ENCODE assay signal across 10 cellular contexts in the genomic region with DNA sequence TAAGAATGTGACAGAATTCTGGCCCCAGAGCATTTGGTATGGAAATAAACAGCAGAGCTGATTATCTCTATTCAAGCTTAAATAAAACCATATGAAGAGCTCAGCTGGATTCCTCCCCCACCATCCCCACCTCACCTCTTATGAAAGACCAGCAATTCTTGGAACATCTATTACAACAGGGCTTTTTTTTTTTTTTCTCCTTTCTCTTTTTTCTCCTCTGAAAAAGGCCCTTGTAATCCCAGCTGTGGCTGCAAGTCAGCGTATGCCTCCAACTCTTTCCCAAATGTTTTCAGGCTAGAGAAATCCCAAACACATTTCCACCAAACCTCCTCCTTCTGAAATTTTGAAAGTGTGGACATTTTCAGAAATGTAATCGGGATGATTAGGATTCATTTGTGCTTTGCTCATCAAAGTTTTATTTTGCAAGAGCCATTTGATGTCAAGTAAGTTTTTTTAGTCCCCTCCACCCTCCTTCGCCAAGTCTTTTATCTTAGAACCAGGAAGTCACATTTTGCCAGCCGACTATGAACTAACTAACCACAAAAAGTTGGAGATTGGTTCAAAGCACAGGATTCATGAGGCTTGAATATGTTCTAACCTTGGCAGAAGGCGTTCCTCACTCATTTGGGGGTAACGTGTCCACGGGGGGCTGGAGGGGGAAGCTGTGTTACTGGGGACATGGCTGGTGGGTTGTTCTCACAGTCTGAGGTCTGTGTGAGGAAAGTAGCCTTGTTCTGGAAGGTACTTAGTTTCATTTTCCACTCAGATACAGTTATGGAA.
DNase-seq lines count a peak whose midpoint lies in the region; TF ChIP-seq lines count a peak whose summit lies in the region.
"Had no signal": no experiment of that assay in that cellular context is flagged by ENCODE, and none has a peak within 500 bp of the region (broad histone marks: within the 10 kb centered on the region; RNA-seq: fewer than 3 reads in every experiment).

No MANE protein-coding gene starts in this region.

- intact Hi-C loops in ovary (cut with DNase I) = loop anchor here in 2 of 4 donors (2.0 to 5.0 kb wide), 2 partner anchors 142 to 144 kb away; partner anchors contain the start of gene PDZRN3 (in 2 of the 2)

- peaks cover 2% of the 10 kb centered on the region for H3K4me1 ChIP-seq in ovary (ENCODE audit: insufficient read depth)

- no peaks in the 10 kb centered on the region for H3K9me3 ChIP-seq in SK-N-MC (ENCODE audit: low read depth, low read length)
- H3K9me3 ChIP-seq in ovary = no peaks in the 10 kb centered on the region

- H3K27ac ChIP-seq in SK-N-MC = peak overlapping the region; percentile 99
- peak overlapping the region; percentile 70 for H3K27ac ChIP-seq in ovary

- POLR2A ChIA-PET in BJ (lab: Charles Lee) = interaction anchor here (0.6 kb wide), 3 partner anchors 102 to 765 kb away, joined by 3 to 4 read pairs (median 3); no protein-coding TSS in a partner anchor

- peak overlapping the region; percentile 80 for H3K9ac ChIP-seq in SK-N-MC (ENCODE audit: insufficient read length)

- no peaks in the 10 kb centered on the region for H3K36me3 ChIP-seq in BJ (ENCODE audit: control insufficient read depth, insufficient read depth, low read length)
- H3K36me3 ChIP-seq in SK-N-MC (ENCODE audit: insufficient read depth, low read length) = no peaks in the 10 kb centered on the region
- H3K36me3 ChIP-seq in ovary = no peaks in the 10 kb centered on the region

- peak overlapping the region; percentile 30 for H3K4me3 ChIP-seq in BJ (ENCODE audit: low read depth, low read length)
- H3K4me3 ChIP-seq in SK-N-MC = peak overlapping the region; percentile 71
- peak overlapping the region; percentile 34 for H3K4me3 ChIP-seq in fibroblast of mammary gland (ENCODE audit: control insufficient read depth, low read depth, low read length)
- peak overlapping the region; percentile 21 for H3K4me3 ChIP-seq in ovary

- DNase-seq in BJ (ENCODE audit: low read depth) = peak; percentile 82
- peak; percentile 80 for DNase-seq in SK-N-MC (ENCODE audit: low read depth, low spot score)
- peak; percentile 92 for DNase-seq in fibroblast of mammary gland (ENCODE audit: low read depth)
- DNase-seq in ovary = peak in 3 of 5 donors; percentile 32 to 55 (median 51)
- DNase-seq in NCI-H2227 treated with DMSO at 0.1 percent for 48 hours (lab: John Stamatoyannopoulos, UW) = no peak
- DNase-seq in stimulated activated CD4-positive, alpha-beta T cell treated with anti-CD3 and anti-CD28 coated beads, Interleukin-12 subunit alpha, Interleukin-12 subunit beta, amount 100 ng/mL, for 4 hours = no peak
- DNase-seq in mesenteric fat pad (ENCODE audit: low spot score) = no peak
- no peak for DNase-seq in RKO (ENCODE audit: low spot score)
- DNase-seq: activated CD4-positive, alpha-beta T cell treated with anti-CD3 and anti-CD28 coated beads, Interleukin-2, amount 50 U/mL, for 48 hours; NK-92 treated with Interleukin-12 subunit alpha and Interleukin-12 subunit beta, amount 100 ng/mL, for 24 hours had no signal

- H3K27me3 ChIP-seq in BJ (ENCODE audit: control insufficient read depth, insufficient read depth, low read length) (no peaks in the 10 kb centered on the region), ovary (no peaks in the 10 kb centered on the region)

- TF ChIP-seq CTCF in BJ (IDR thresholded peaks at IDR 0.05; ENCODE audit: insufficient read depth, low read depth, low read length) (no peak), fibroblast of mammary gland (conservative IDR thresholded peaks at IDR 0.05; ENCODE audit: control insufficient read depth, insufficient read depth, low read depth, low read length) (no peak), ovary (IDR thresholded peaks at IDR 0.05) (no peak)

- CTCF ChIA-PET in BJ (lab: Yijun Ruan, JAX) = interaction anchor here (0.6 to 2.0 kb wide), 11 partner anchors 14 to 1235 kb away, joined by 3 to 11 read pairs (median 3); partner anchors contain the start of gene PDZRN3

- WGBS in ovary, 3 donors = 4 to 5% (median 5%) methylated on average over 7 of the region's 7 CpGs

- TF ChIP-seq POLR2A in ovary (IDR thresholded peaks at IDR 0.05) = no peak

- TF ChIP-seq EP300 in ovary (IDR thresholded peaks at IDR 0.05) = no peak

Comparison
In these comparisons a context has a peak if more than half of its experiments do, and no peak if none do; other contexts are left out.
1. DNase-seq: peak in BJ (single experiment), SK-N-MC (single experiment), fibroblast of mammary gland (single experiment) and ovary (3 of 5); none in NCI-H2227 treated with DMSO at 0.1 percent for 48 hours (single experiment), stimulated activated CD4-positive, alpha-beta T cell treated with anti-CD3 and anti-CD28 coated beads, Interleukin-12 subunit alpha, Interleukin-12 subunit beta, amount 100 ng/mL, for 4 hours (single experiment), mesenteric fat pad (single experiment) and RKO (single experiment).
2. H3K4me3 ChIP-seq: peak in every context shown above with its lines; median percentile 71 in SK-N-MC; 34 in fibroblast of mammary gland; 30 in BJ; 21 in ovary.